Comparison of ENCODE assay signal across 18 cellular contexts in the genomic region with DNA sequence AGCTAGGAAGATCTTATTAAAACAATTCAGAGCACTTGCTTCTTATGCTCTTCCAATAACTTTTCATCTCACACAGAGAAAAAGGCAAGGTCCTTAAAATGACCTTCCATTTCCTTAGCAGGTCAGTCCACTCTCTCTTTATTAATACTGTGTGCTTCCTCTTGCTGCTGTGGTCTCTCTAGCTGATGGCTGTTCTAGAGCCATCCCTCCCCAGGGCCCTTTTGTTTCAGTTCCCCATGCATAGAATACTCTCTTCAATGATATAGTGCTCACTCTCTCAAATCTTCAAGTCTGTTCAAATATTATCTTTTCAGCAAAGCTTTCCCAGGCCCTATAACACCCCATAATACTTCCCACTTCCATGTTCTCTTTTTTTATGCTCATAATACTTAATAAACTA.
A peak's percentile ranks its signal among the peaks of the same experiment; 100 is the strongest.
DNase-seq lines count a peak whose midpoint lies in the region; ATAC-seq lines count a peak whose summit lies in the region.
"Had no signal": no experiment of that assay in that cellular context is flagged by ENCODE, and none has a peak within 500 bp of the region (broad histone marks: within the 10 kb centered on the region; RNA-seq: fewer than 3 reads in every experiment).

No MANE protein-coding gene starts in this region.

- H3K4me3 Mint-ChIP-seq in stimulated activated memory B cell treated with anti-CD40 and anti-IgM and Interleukin-4, amounts not matched to agents 10 μg/mL and 1 μg/mL and 100 μg/mL, for 72 hours = no peak overlapping the region
- no peak overlapping the region for H3K4me3 Mint-ChIP-seq in activated naive CD8-positive, alpha-beta T cell treated with anti-CD3 and anti-CD28 coated beads, Interleukin-2, amount 50 U/mL, for 24 hours
- H3K4me3 Mint-ChIP-seq: activated CD4-positive, alpha-beta memory T cell treated with anti-CD3 and anti-CD28 coated beads, Interleukin-2, amount 10 ng/mL, durations not matched to agents 7 days and 5 days; activated T-helper 1 cell treated with anti-CD3 and anti-CD28 coated beads, Interleukin-12 subunit alpha, Interleukin-12 subunit beta, Interleukin-2, Interleukin-4 antibody, amounts not matched to agents 30 ng/mL and 10 ng/mL and 1 ng/mL, durations not matched to agents 14 hours and 24 hours and 36 hours had no signal

- H3K27me3 Mint-ChIP-seq in stimulated activated memory B cell treated with anti-CD40 and anti-IgM and Interleukin-4, amounts not matched to agents 10 μg/mL and 1 μg/mL and 100 μg/mL, for 72 hours = no peaks in the 10 kb centered on the region
- H3K27me3 Mint-ChIP-seq in activated naive CD8-positive, alpha-beta T cell treated with anti-CD3 and anti-CD28 coated beads, Interleukin-2, amount 50 U/mL, for 24 hours = peaks cover 5% of the 10 kb centered on the region

- DNase-seq in OCI-M1 (lab: John Stamatoyannopoulos, UW) = no peak
- no peak for DNase-seq in activated naive CD8-positive, alpha-beta T cell treated with anti-CD3 and anti-CD28 coated beads, Interleukin-2, amount 50 U/mL, for 24 hours
- no peak for DNase-seq in DMS 273 (lab: John Stamatoyannopoulos, UW; ENCODE audit: unreplicated experiment)
- DNase-seq: activated CD4-positive, alpha-beta memory T cell treated with anti-CD3 and anti-CD28 coated beads, Interleukin-2, amount 10 ng/mL, durations not matched to agents 7 days and 5 days; amygdala; C1 segment of cervical spinal cord; DMS79 treated with DMSO at 0.1 percent for 48 hours; foreskin keratinocyte; left ventricle myocardium inferior; NCI-H1417 treated with DMSO at 0.1 percent for 48 hours; NCI-H2227 treated with DMSO at 0.1 percent for 48 hours; PC-3; stimulated activated CD4-positive, alpha-beta T cell treated with anti-CD3 and anti-CD28 coated beads, Interleukin-12 subunit alpha, Interleukin-12 subunit beta, amount 100 ng/mL, for 4 hours had no signal

- peaks cover 4% of the 10 kb centered on the region for H3K9me3 Mint-ChIP-seq in stimulated activated memory B cell treated with anti-CD40 and anti-IgM and Interleukin-4, amounts not matched to agents 10 μg/mL and 1 μg/mL and 100 μg/mL, for 72 hours
- H3K9me3 Mint-ChIP-seq in activated naive CD8-positive, alpha-beta T cell treated with anti-CD3 and anti-CD28 coated beads, Interleukin-2, amount 50 U/mL, for 24 hours = peaks cover 4% of the 10 kb centered on the region
- H3K9me3 Mint-ChIP-seq: activated CD4-positive, alpha-beta memory T cell treated with anti-CD3 and anti-CD28 coated beads, Interleukin-2, amount 10 ng/mL, durations not matched to agents 7 days and 5 days; activated T-helper 1 cell treated with anti-CD3 and anti-CD28 coated beads, Interleukin-12 subunit alpha, Interleukin-12 subunit beta, Interleukin-2, Interleukin-4 antibody, amounts not matched to agents 30 ng/mL and 10 ng/mL and 1 ng/mL, durations not matched to agents 14 hours and 24 hours and 36 hours had no signal

- no peak overlapping the region for H3K27ac Mint-ChIP-seq in stimulated activated memory B cell treated with anti-CD40 and anti-IgM and Interleukin-4, amounts not matched to agents 10 μg/mL and 1 μg/mL and 100 μg/mL, for 72 hours
- no peak overlapping the region for H3K27ac Mint-ChIP-seq in activated naive CD8-positive, alpha-beta T cell treated with anti-CD3 and anti-CD28 coated beads, Interleukin-2, amount 50 U/mL, for 24 hours
- H3K27ac Mint-ChIP-seq: activated CD4-positive, alpha-beta memory T cell treated with anti-CD3 and anti-CD28 coated beads, Interleukin-2, amount 10 ng/mL, durations not matched to agents 7 days and 5 days; activated T-helper 1 cell treated with anti-CD3 and anti-CD28 coated beads, Interleukin-12 subunit alpha, Interleukin-12 subunit beta, Interleukin-2, Interleukin-4 antibody, amounts not matched to agents 30 ng/mL and 10 ng/mL and 1 ng/mL, durations not matched to agents 14 hours and 24 hours and 36 hours had no signal

- ATAC-seq in GM19328 (IDR thresholded peaks at IDR 0.05; ENCODE audit: unreplicated experiment) (peak; percentile 45), HG02798 (IDR thresholded peaks at IDR 0.05; ENCODE audit: poor library complexity, unreplicated experiment) (peak; percentile 63), HG03571 (IDR thresholded peaks at IDR 0.05; ENCODE audit: unreplicated experiment) (peak; percentile 75)
- ATAC-seq in stimulated activated memory B cell treated with anti-CD40 and anti-IgM and Interleukin-4, amounts not matched to agents 10 μg/mL and 1 μg/mL and 100 μg/mL, for 72 hours = peak; percentile 85
- ATAC-seq in activated naive CD8-positive, alpha-beta T cell treated with anti-CD3 and anti-CD28 coated beads, Interleukin-2, amount 50 U/mL, for 24 hours = no peak
- ATAC-seq: foreskin keratinocyte, PC-3 had no signal

- peaks cover 9% of the 10 kb centered on the region for H3K4me1 Mint-ChIP-seq in stimulated activated memory B cell treated with anti-CD40 and anti-IgM and Interleukin-4, amounts not matched to agents 10 μg/mL and 1 μg/mL and 100 μg/mL, for 72 hours
- no peaks in the 10 kb centered on the region for H3K4me1 Mint-ChIP-seq in activated naive CD8-positive, alpha-beta T cell treated with anti-CD3 and anti-CD28 coated beads, Interleukin-2, amount 50 U/mL, for 24 hours
- H3K4me1 Mint-ChIP-seq: activated CD4-positive, alpha-beta memory T cell treated with anti-CD3 and anti-CD28 coated beads, Interleukin-2, amount 10 ng/mL, durations not matched to agents 7 days and 5 days had no signal

- no peaks in the 10 kb centered on the region for H3K36me3 Mint-ChIP-seq in stimulated activated memory B cell treated with anti-CD40 and anti-IgM and Interleukin-4, amounts not matched to agents 10 μg/mL and 1 μg/mL and 100 μg/mL, for 72 hours
- H3K36me3 Mint-ChIP-seq in activated naive CD8-positive, alpha-beta T cell treated with anti-CD3 and anti-CD28 coated beads, Interleukin-2, amount 50 U/mL, for 24 hours (ENCODE audit: low read depth) = no peaks in the 10 kb centered on the region
